Comparison of ENCODE assay signal across 1 cellular context in the genomic region with DNA sequence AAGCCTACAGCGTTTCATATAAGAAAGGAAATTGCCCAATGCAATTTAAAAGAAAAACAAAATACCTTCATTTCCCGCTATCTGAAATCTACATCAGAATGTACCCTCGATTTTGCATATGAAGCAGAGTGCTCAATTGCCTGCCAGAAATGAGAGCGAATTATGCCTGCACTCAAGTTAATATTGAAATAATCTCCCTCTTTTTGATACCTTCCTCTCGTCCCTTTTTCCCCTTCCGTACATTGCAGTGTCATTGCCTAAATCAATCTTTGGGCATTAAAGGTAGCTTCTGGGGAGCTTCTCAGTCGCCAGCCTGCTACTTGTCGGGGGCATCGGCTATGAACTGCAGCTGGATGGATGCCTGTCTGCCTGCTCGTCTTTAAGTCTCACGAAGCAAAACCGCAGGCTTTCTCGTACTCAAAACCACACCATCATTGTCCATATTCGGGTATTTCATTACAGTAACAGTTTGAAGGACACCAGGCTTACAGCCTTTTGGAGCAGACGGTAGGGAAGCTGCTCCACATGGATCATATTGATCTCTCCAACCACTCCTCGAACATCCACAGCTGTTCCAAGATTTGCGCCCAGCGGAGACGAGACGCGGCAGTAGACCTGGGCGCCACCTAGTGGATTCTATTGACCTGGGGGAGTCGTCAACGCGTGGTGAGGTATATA.
A peak's percentile ranks its signal among the peaks of the same experiment; 100 is the strongest.
TF ChIP-seq lines count a peak whose summit lies in the region.

No MANE protein-coding gene starts in this region.

TF ChIP-seq in SK-N-SH, 30 proteins besides CTCF, POLR2A, EP300 and RAD21 (continued from another document):
- no peak for TF ChIP-seq ZBTB33 (IDR thresholded peaks at IDR 0.05; ENCODE audit: borderline replicate concordance, low read depth)
- peak; percentile 52 for TF ChIP-seq CHD2 (IDR thresholded peaks at IDR 0.05; ENCODE audit: low read length, partially characterized antibody)
- TF ChIP-seq, protein P1, sequence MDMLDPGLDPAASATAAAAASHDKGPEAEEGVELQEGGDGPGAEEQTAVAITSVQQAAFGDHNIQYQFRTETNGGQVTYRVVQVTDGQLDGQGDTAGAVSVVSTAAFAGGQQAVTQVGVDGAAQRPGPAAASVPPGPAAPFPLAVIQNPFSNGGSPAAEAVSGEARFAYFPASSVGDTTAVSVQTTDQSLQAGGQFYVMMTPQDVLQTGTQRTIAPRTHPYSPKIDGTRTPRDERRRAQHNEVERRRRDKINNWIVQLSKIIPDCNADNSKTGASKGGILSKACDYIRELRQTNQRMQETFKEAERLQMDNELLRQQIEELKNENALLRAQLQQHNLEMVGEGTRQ (IDR thresholded peaks at IDR 0.05; ENCODE audit: borderline replicate concordance, low read depth, low read length) = no peak
- TF ChIP-seq FOSL2 (IDR thresholded peaks at IDR 0.05; ENCODE audit: borderline replicate concordance, low read depth) = no peak
- TF ChIP-seq SMC3 (IDR thresholded peaks at IDR 0.05; ENCODE audit: low read depth, low read length) = peak; percentile 72
- TF ChIP-seq NFIC (IDR thresholded peaks at IDR 0.05; ENCODE audit: borderline replicate concordance) = no peak
- TF ChIP-seq RCOR1 (IDR thresholded peaks at IDR 0.05; ENCODE audit: low read length) = no peak
- no peak for TF ChIP-seq NRF1 (IDR thresholded peaks at IDR 0.05; ENCODE audit: low read depth, low read length)
- TF ChIP-seq, protein P2, sequence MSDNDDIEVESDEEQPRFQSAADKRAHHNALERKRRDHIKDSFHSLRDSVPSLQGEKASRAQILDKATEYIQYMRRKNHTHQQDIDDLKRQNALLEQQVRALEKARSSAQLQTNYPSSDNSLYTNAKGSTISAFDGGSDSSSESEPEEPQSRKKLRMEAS (IDR thresholded peaks at IDR 0.05; ENCODE audit: low read depth) = peak; percentile 52; the same call in 1 of the 2 replicates
- no peak for TF ChIP-seq ELF1 (IDR thresholded peaks at IDR 0.05)
- no peak for TF ChIP-seq RXRA (IDR thresholded peaks at IDR 0.05; ENCODE audit: borderline replicate concordance, low read depth)
- no peak for TF ChIP-seq EZH2phosphoT487 (IDR thresholded peaks at IDR 0.05; ENCODE audit: borderline replicate concordance, low read depth)
- TF ChIP-seq, protein P3, sequence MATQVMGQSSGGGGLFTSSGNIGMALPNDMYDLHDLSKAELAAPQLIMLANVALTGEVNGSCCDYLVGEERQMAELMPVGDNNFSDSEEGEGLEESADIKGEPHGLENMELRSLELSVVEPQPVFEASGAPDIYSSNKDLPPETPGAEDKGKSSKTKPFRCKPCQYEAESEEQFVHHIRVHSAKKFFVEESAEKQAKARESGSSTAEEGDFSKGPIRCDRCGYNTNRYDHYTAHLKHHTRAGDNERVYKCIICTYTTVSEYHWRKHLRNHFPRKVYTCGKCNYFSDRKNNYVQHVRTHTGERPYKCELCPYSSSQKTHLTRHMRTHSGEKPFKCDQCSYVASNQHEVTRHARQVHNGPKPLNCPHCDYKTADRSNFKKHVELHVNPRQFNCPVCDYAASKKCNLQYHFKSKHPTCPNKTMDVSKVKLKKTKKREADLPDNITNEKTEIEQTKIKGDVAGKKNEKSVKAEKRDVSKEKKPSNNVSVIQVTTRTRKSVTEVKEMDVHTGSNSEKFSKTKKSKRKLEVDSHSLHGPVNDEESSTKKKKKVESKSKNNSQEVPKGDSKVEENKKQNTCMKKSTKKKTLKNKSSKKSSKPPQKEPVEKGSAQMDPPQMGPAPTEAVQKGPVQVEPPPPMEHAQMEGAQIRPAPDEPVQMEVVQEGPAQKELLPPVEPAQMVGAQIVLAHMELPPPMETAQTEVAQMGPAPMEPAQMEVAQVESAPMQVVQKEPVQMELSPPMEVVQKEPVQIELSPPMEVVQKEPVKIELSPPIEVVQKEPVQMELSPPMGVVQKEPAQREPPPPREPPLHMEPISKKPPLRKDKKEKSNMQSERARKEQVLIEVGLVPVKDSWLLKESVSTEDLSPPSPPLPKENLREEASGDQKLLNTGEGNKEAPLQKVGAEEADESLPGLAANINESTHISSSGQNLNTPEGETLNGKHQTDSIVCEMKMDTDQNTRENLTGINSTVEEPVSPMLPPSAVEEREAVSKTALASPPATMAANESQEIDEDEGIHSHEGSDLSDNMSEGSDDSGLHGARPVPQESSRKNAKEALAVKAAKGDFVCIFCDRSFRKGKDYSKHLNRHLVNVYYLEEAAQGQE (IDR thresholded peaks at IDR 0.05; ENCODE audit: low read depth, low read length) = no peak
- TF ChIP-seq RFX5 (IDR thresholded peaks at IDR 0.05; ENCODE audit: low read length) = no peak
